ENCODE assay signal across 11 cellular contexts in the genomic region with DNA sequence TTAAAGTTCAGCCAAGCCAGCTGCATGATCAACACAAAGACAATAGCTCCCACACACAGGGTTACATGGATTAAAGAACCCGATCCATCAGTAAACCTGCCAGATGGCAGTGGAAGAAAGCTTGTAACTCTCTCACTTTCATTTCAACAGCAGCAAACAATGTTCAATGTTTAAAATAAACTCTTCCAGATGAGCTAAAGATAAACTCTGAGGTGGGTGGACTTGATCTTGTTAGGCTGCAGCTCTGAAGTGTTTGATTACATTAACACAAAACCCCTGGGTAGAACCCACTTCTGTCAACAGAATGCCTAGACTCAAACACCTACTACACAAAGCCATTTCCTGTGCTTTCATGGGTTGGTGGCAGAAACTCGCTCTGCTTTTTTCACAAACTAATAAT. TPM values are rescaled to one million over a fixed set of nuclear protein-coding genes. Genes with fewer than 3 reads are reported as not detected.
A peak's percentile ranks its signal among the peaks of the same experiment; 100 is the strongest.
DNase-seq lines count a peak whose midpoint lies in the region; ATAC-seq and TF ChIP-seq lines count a peak whose summit lies in the region.
"Had no signal": no experiment of that assay in that cellular context is flagged by ENCODE, and none has a peak within 500 bp of the region (broad histone marks: within the 10 kb centered on the region; RNA-seq: fewer than 3 reads in every experiment).

No MANE protein-coding gene starts in this region.

- H3K4me3 Mint-ChIP-seq in activated T-helper 17 cell treated with anti-CD3 and anti-CD28 coated beads, Interleukin-2, amount 50 U/mL, for 72 hours = no peak overlapping the region

- no peaks in the 10 kb centered on the region for H3K36me3 ChIP-seq in upper lobe of right lung

- intact Hi-C loops in upper lobe of right lung (cut with DNase I) = no loop called here

- no peaks in the 10 kb centered on the region for H3K9me3 ChIP-seq in upper lobe of right lung

- DNase-seq in NCI-H69 (lab: John Stamatoyannopoulos, UW) (peak; percentile 84), left kidney (ENCODE audit: low read depth, low spot score) (peak; percentile 45), NCI-H187 treated with DMSO at 0.1 percent for 48 hours (lab: John Stamatoyannopoulos, UW) (no peak), NCI-H526 treated with DMSO at 0.1 percent for 48 hours (lab: John Stamatoyannopoulos, UW) (no peak), upper lobe of right lung (no peak)
- DNase-seq: SW 1271 had no signal

- no peak for TF ChIP-seq CTCF in upper lobe of right lung (IDR thresholded peaks at IDR 0.05)

- H3K27ac ChIP-seq in upper lobe of right lung = no peak overlapping the region

- H3K27me3 ChIP-seq in upper lobe of right lung = no peaks in the 10 kb centered on the region

- H3K27me3 Mint-ChIP-seq in activated T-helper 17 cell treated with anti-CD3 and anti-CD28 coated beads, Interleukin-2, amount 50 U/mL, for 72 hours = peaks cover 4% of the 10 kb centered on the region

- H3K27ac Mint-ChIP-seq in activated T-helper 17 cell treated with anti-CD3 and anti-CD28 coated beads, Interleukin-2, amount 50 U/mL, for 72 hours = no peak overlapping the region

- peaks cover 3% of the 10 kb centered on the region for H3K4me1 Mint-ChIP-seq in activated T-helper 17 cell treated with anti-CD3 and anti-CD28 coated beads, Interleukin-2, amount 50 U/mL, for 72 hours

- peaks cover 10% of the 10 kb centered on the region for H3K4me1 ChIP-seq in upper lobe of right lung

- H3K9me3 Mint-ChIP-seq in activated T-helper 17 cell treated with anti-CD3 and anti-CD28 coated beads, Interleukin-2, amount 50 U/mL, for 72 hours = peaks cover 4% of the 10 kb centered on the region

- peak; percentile 69 for ATAC-seq in GM19023 (IDR thresholded peaks at IDR 0.05; ENCODE audit: unreplicated experiment)
- peak; percentile 61 for ATAC-seq in HG02852 (IDR thresholded peaks at IDR 0.05; ENCODE audit: unreplicated experiment)
- ATAC-seq in activated T-helper 17 cell treated with anti-CD3 and anti-CD28 coated beads, Interleukin-2, amount 50 U/mL, for 72 hours (replicated peaks) = no peak
- ATAC-seq in upper lobe of right lung = no peak

- no peak overlapping the region for H3K4me3 ChIP-seq in upper lobe of right lung
- H3K4me3 ChIP-seq: smooth muscle cell had no signal

- peaks cover 2% of the 10 kb centered on the region for H3K36me3 Mint-ChIP-seq in activated T-helper 17 cell treated with anti-CD3 and anti-CD28 coated beads, Interleukin-2, amount 50 U/mL, for 72 hours (ENCODE audit: low read depth)

RNA-seq across cellular contexts. Expression of a gene that starts 13.9 kb away (rescaled TPM):
- total RNA-seq in activated T-helper 17 cell treated with anti-CD3 and anti-CD28 coated beads, Interleukin-2, amount 50 U/mL, for 72 hours = 10 to 100 TPM in 1 of 2 donors, 1 to 10 TPM in 1; 8.1 to 13.9 TPM
- 22.4 TPM for total RNA-seq in upper lobe of right lung

RNA-seq across cellular contexts. Expression of a gene that starts 42.8 kb away (rescaled TPM):
- not detected for total RNA-seq in activated T-helper 17 cell treated with anti-CD3 and anti-CD28 coated beads, Interleukin-2, amount 50 U/mL, for 72 hours
- not detected for total RNA-seq in upper lobe of right lung
- total RNA-seq: lung microvascular endothelial cell, smooth muscle cell had no signal

Comparison
In these comparisons a context has a peak if more than half of its experiments do, and no peak if none do; other contexts are left out.
1. ATAC-seq: peak in GM19023 (single experiment) and HG02852 (single experiment); none in activated T-helper 17 cell treated with anti-CD3 and anti-CD28 coated beads, Interleukin-2, amount 50 U/mL, for 72 hours (single experiment) and upper lobe of right lung (single experiment).
2. DNase-seq: peak in NCI-H69 (single experiment) and left kidney (single experiment); none in NCI-H187 treated with DMSO at 0.1 percent for 48 hours (single experiment), NCI-H526 treated with DMSO at 0.1 percent for 48 hours (single experiment) and upper lobe of right lung (single experiment).